Comparison of ENCODE assay signal across 8 cellular contexts in genomic region chr2:85595378-85596232, GRCh38. TPM values are rescaled to one million over a fixed set of nuclear protein-coding genes. Genes with fewer than 3 reads are reported as not detected.
DNase-seq lines count a peak whose midpoint lies in the region; ATAC-seq and TF ChIP-seq lines count a peak whose summit lies in the region.

Gene RNF181 (plus strand): TSS chr2:85595745. CDS start chr2:85595764, 19 bp downstream.

- TF ChIP-seq CTCF in RWPE2 (IDR thresholded peaks at IDR 0.05; ENCODE audit: poor library complexity, severe bottlenecking) (no peak), fibroblast of mammary gland (conservative IDR thresholded peaks at IDR 0.05; ENCODE audit: control insufficient read depth, insufficient read depth, low read depth, low read length) (no peak)

- H3K9me3 ChIP-seq in RWPE2 (ENCODE audit: severe bottlenecking) = no peaks in the 10 kb centered on the region

- no peaks in the 10 kb centered on the region for H3K27me3 Mint-ChIP-seq in activated T-helper 2 cell treated with anti-CD3 and anti-CD28 coated beads, Interferon-gamma antibody, Interleukin-2, Interleukin-4, amounts not matched to agents 10 μg/mL and 5 μg/mL and 100 μg/mL, durations not matched to agents 14 hours and 24 hours and 36 hours (ENCODE audit: low read depth)
- H3K27me3 Mint-ChIP-seq in naive thymus-derived CD8-positive, alpha-beta T cell = no peaks in the 10 kb centered on the region

- peak within 1 kb of the TSS; percentile 96 for H3K4me3 Mint-ChIP-seq in activated T-helper 2 cell treated with anti-CD3 and anti-CD28 coated beads, Interferon-gamma antibody, Interleukin-2, Interleukin-4, amounts not matched to agents 10 μg/mL and 5 μg/mL and 100 μg/mL, durations not matched to agents 14 hours and 24 hours and 36 hours (ENCODE audit: low read depth)
- H3K4me3 Mint-ChIP-seq in naive thymus-derived CD8-positive, alpha-beta T cell = peak within 1 kb of the TSS; percentile 96 to 100 (median 98)

- no peaks in the 10 kb centered on the region for H3K9me3 Mint-ChIP-seq in activated T-helper 2 cell treated with anti-CD3 and anti-CD28 coated beads, Interferon-gamma antibody, Interleukin-2, Interleukin-4, amounts not matched to agents 10 μg/mL and 5 μg/mL and 100 μg/mL, durations not matched to agents 14 hours and 24 hours and 36 hours
- no peaks in the 10 kb centered on the region for H3K9me3 Mint-ChIP-seq in naive thymus-derived CD8-positive, alpha-beta T cell

- peaks cover 24% of the 10 kb centered on the region for H3K36me3 ChIP-seq in RWPE2 (ENCODE audit: low read depth)

- POLR2A ChIA-PET in naive thymus-derived CD8-positive, alpha-beta T cell (lab: Charles Lee) = interaction anchor here (0.8 to 5.7 kb wide), 25 partner anchors 9 to 289 kb away, joined by 3 to 88 read pairs (median 5); partner anchors contain the start of genes C2orf68, GGCX, MAT2A and SH2D6

- DNase-seq in EH (ENCODE audit: low read depth) (peak; percentile 99), H4 (ENCODE audit: low spot score) (peak; percentile 97), LoVo (ENCODE audit: low spot score) (peak; percentile 98), RWPE2 (ENCODE audit: low spot score) (peak; percentile 95), fibroblast of mammary gland (ENCODE audit: low read depth) (peak; percentile 99)
- peak; percentile 91 for DNase-seq in activated T-helper 2 cell treated with anti-CD3 and anti-CD28 coated beads, Interferon-gamma antibody, Interleukin-2, Interleukin-4, amounts not matched to agents 10 μg/mL and 5 μg/mL and 100 μg/mL, durations not matched to agents 14 hours and 24 hours and 36 hours (ENCODE audit: low spot score)
- DNase-seq in naive thymus-derived CD8-positive, alpha-beta T cell = peak; percentile 73 to 96 (median 90)
- peak; percentile 78 to 92 (median 88) for DNase-seq in stimulated activated naive CD4-positive, alpha-beta T cell (lab: John Stamatoyannopoulos, UW)

- H3K4me1 Mint-ChIP-seq in activated T-helper 2 cell treated with anti-CD3 and anti-CD28 coated beads, Interferon-gamma antibody, Interleukin-2, Interleukin-4, amounts not matched to agents 10 μg/mL and 5 μg/mL and 100 μg/mL, durations not matched to agents 14 hours and 24 hours and 36 hours (ENCODE audit: low read depth) = peaks cover 18% of the 10 kb centered on the region
- peaks cover 19 to 51% (median 35%) of the 10 kb centered on the region in 4 donors for H3K4me1 Mint-ChIP-seq in naive thymus-derived CD8-positive, alpha-beta T cell

- peak within 1 kb of the TSS; percentile 96 for H3K27ac Mint-ChIP-seq in activated T-helper 2 cell treated with anti-CD3 and anti-CD28 coated beads, Interferon-gamma antibody, Interleukin-2, Interleukin-4, amounts not matched to agents 10 μg/mL and 5 μg/mL and 100 μg/mL, durations not matched to agents 14 hours and 24 hours and 36 hours
- H3K27ac Mint-ChIP-seq in naive thymus-derived CD8-positive, alpha-beta T cell = peak within 1 kb of the TSS; percentile 96 to 100 (median 98)

- peaks cover 2% of the 10 kb centered on the region for H3K4me1 ChIP-seq in RWPE2 (ENCODE audit: insufficient read depth, poor library complexity, severe bottlenecking)

- H3K27me3 ChIP-seq in RWPE2 (ENCODE audit: insufficient read depth, poor library complexity, severe bottlenecking) = no peaks in the 10 kb centered on the region

- peaks cover 32% of the 10 kb centered on the region for H3K36me3 Mint-ChIP-seq in activated T-helper 2 cell treated with anti-CD3 and anti-CD28 coated beads, Interferon-gamma antibody, Interleukin-2, Interleukin-4, amounts not matched to agents 10 μg/mL and 5 μg/mL and 100 μg/mL, durations not matched to agents 14 hours and 24 hours and 36 hours (ENCODE audit: low read depth)
- H3K36me3 Mint-ChIP-seq in naive thymus-derived CD8-positive, alpha-beta T cell = peaks cover 0 to 20% (median 0%) of the 10 kb centered on the region in 3 donors

- H3K4me3 ChIP-seq in RWPE2 (ENCODE audit: severe bottlenecking) (peak within 1 kb of the TSS; percentile 63), fibroblast of mammary gland (ENCODE audit: control insufficient read depth, low read depth, low read length) (peak within 1 kb of the TSS; percentile 92)

- peak within 1 kb of the TSS; percentile 70 for H3K27ac ChIP-seq in RWPE2 (ENCODE audit: poor library complexity, severe bottlenecking)

- peak; percentile 98 for ATAC-seq in RWPE2 (ENCODE audit: low read depth)
- peak; percentile 98 to 99 for ATAC-seq in naive thymus-derived CD8-positive, alpha-beta T cell

- intact Hi-C loops in activated T-helper 2 cell treated with anti-CD3 and anti-CD28 coated beads, Interferon-gamma antibody, Interleukin-2, Interleukin-4, amounts not matched to agents 10 μg/mL and 5 μg/mL and 100 μg/mL, durations not matched to agents 14 hours and 24 hours and 36 hours (cut with micrococcal nuclease) = loop anchor here (1.0 to 5.0 kb wide), 4 partner anchors 15 to 178 kb away; partner anchors contain the start of genes GGCX, SH2D6 and VAMP8

RNA-seq across cellular contexts. Expression of gene RNF181, which starts in this region (rescaled TPM):
- 286 and 303 TPM in 2 replicates for total RNA-seq in H4 (2014; rRNA removed; shearing (Covaris generic))
- total RNA-seq in activated T-helper 2 cell treated with anti-CD3 and anti-CD28 coated beads, Interferon-gamma antibody, Interleukin-2, Interleukin-4, amounts not matched to agents 10 μg/mL and 5 μg/mL and 100 μg/mL, durations not matched to agents 14 hours and 24 hours and 36 hours = 130 and 134 TPM in 2 replicates
- total RNA-seq in naive thymus-derived CD8-positive, alpha-beta T cell = 10 to 100 TPM; 66.0 to 73.8 TPM
- 100 to 1,000 TPM; 165 to 206 (median 173) TPM for polyA plus RNA-seq in naive thymus-derived CD8-positive, alpha-beta T cell

Comparison
In these comparisons a context has a peak if more than half of its experiments do, and no peak if none do; other contexts are left out.
1. Peak in every context shown above with its lines: DNase-seq, ATAC-seq, H3K4me3 ChIP-seq and H3K27ac ChIP-seq.